8 cellular contexts compared by ENCODE assay signal in the genomic region with DNA sequence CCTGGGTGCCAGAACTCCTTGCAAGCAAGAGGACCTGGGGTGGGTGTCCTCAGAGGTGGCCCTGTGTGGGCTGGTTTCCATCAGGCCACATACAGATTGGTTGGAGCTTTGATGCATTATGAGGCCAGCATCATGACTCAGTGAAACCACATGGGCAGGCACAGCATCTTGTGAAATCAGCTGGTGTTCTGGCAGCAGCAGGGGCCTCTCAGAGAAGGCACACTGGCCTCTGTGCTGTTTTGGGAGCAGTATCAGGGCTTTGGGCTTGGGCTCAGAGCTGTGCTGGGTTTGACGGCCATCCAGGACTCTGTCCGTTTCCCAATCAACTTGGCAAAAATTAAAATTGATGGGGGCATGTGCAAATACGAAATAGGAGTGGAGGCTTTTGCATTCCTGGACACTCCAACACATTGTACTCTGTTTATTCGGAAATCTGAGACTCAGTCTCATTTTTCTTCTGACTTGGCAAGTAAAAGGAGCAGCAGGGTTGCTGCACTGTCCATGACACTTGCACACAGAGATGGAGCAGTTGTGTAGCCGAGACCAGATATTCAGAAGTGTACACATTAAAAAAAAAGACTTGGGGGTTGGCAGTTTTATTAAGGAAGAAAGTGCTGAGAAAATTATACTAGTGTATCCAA.
A peak's percentile ranks its signal among the peaks of the same experiment; 100 is the strongest.
DNase-seq lines count a peak whose midpoint lies in the region; ATAC-seq and TF ChIP-seq lines count a peak whose summit lies in the region.
"Had no signal": no experiment of that assay in that cellular context is flagged by ENCODE, and none has a peak within 500 bp of the region (broad histone marks: within the 10 kb centered on the region; RNA-seq: fewer than 3 reads in every experiment).

No MANE protein-coding gene starts in this region.

- TF ChIP-seq POLR2A in tibial nerve (IDR thresholded peaks at IDR 0.05), result no peak

- DNase-seq in LHCN-M2 (ENCODE audit: low read depth) (peak; percentile 95), mammary epithelial cell (peak; percentile 65), left lobe of liver (ENCODE audit: low spot score) (peak; percentile 81), tibial nerve (ENCODE audit: low spot score in 2 of 2) (peak; percentile 64 to 75), OCI-M2 (lab: John Stamatoyannopoulos, UW; ENCODE audit: unreplicated experiment) (no peak)
- no peak for DNase-seq in stimulated activated CD4-positive, alpha-beta T cell treated with anti-CD3 and anti-CD28 coated beads, Interleukin-2, amount 100 ng/mL, for 48 hours
- DNase-seq: NCI-H1436 had no signal

- intact Hi-C loops in mammary epithelial cell (cut with micrococcal nuclease), result no loop called here

- H2AFZ ChIP-seq in mammary epithelial cell (ENCODE audit: low read depth, low read length), result peak overlapping the region; percentile 6

- no peaks in the 10 kb centered on the region for H3K79me2 ChIP-seq in mammary epithelial cell (ENCODE audit: insufficient read depth, low read length)

- ATAC-seq in left lobe of liver, result peak; percentile 93
- no peak for ATAC-seq in GM21381 (IDR thresholded peaks at IDR 0.05; ENCODE audit: unreplicated experiment)

- no peaks in the 10 kb centered on the region for H4K20me1 ChIP-seq in mammary epithelial cell (ENCODE audit: insufficient read depth, low read length)

- BruUV-seq in mammary epithelial cell (replicated peaks; lab: Mats Ljungman, UMichigan), result no TSS peak

- WGBS in mammary epithelial cell (ENCODE audit: low coverage, missing lambda C conversion rate), result 42% methylated on average over 5 of the region's 5 CpGs
- 62 to 72% methylated on average over 5 of the region's 5 CpGs for WGBS in tibial nerve, 2 donors

- H3K36me3 ChIP-seq in mammary epithelial cell (ENCODE audit: insufficient read depth, low read length) (no peaks in the 10 kb centered on the region), tibial nerve (no peaks in the 10 kb centered on the region)

- CTCF ChIA-PET in mammary epithelial cell (lab: Charles Lee; ENCODE audit: low non-redundant PET), result no interaction called here

- H3K4me3 ChIP-seq in mammary epithelial cell (replicated peaks in 1 of 3; ENCODE audit: insufficient read depth in 1 of 3, low read depth in 2 of 3, low read length in 3 of 3) (no peak overlapping the region), tibial nerve (no peak overlapping the region)

- H3K9me3 ChIP-seq in mammary epithelial cell (replicated peaks; ENCODE audit: insufficient read depth, low read length), result no peaks in the 10 kb centered on the region
- peaks cover 0 to 3% (median 0%) of the 10 kb centered on the region in 4 donors for H3K9me3 ChIP-seq in tibial nerve

- no peak overlapping the region for H3K9ac ChIP-seq in mammary epithelial cell (ENCODE audit: insufficient read depth, low read length)

- peaks cover 13% of the 10 kb centered on the region for H3K4me1 ChIP-seq in mammary epithelial cell (ENCODE audit: insufficient read depth, low read length)
- H3K4me1 ChIP-seq in tibial nerve, result peaks cover 0 to 12% (median 0%) of the 10 kb centered on the region in 4 donors

- TF ChIP-seq CTCF in mammary epithelial cell (conservative IDR thresholded peaks at IDR 0.05 in 1 of 2, IDR thresholded peaks at IDR 0.05 in 1 of 2; ENCODE audit: extremely low read depth in 1 of 2, insufficient read depth in 1 of 2, low read depth in 1 of 2, low read length in 2 of 2) (no peak), tibial nerve (IDR thresholded peaks at IDR 0.05) (no peak)

- no peak for TF ChIP-seq EP300 in tibial nerve (IDR thresholded peaks at IDR 0.05)

- dilution Hi-C loops in mammary epithelial cell (cut with HindIII; ENCODE audit: low sequenced_read_pairs), result no loop called here

- no peak overlapping the region for H3K27ac ChIP-seq in mammary epithelial cell (ENCODE audit: insufficient read depth, low read depth, low read length)
- H3K27ac ChIP-seq in tibial nerve, result peak overlapping the region in 2 of 4 donors; percentile 69 to 71

- in situ Hi-C loops in mammary epithelial cell (cut with MboI; ENCODE audit: low sequenced_read_pairs in 2 of 2), result no loop called here

- H3K4me2 ChIP-seq in mammary epithelial cell (ENCODE audit: insufficient read depth, low read depth, low read length), result no peak overlapping the region

- H3K27me3 ChIP-seq in mammary epithelial cell (ENCODE audit: insufficient read depth, low read length) (no peaks in the 10 kb centered on the region), tibial nerve (no peaks in the 10 kb centered on the region)

Comparison
In these comparisons a context has a peak if more than half of its experiments do, and no peak if none do; other contexts are left out.
1. DNase-seq: peak in LHCN-M2 (single experiment), mammary epithelial cell (single experiment), left lobe of liver (single experiment) and tibial nerve (2 of 2); none in OCI-M2 (single experiment) and stimulated activated CD4-positive, alpha-beta T cell treated with anti-CD3 and anti-CD28 coated beads, Interleukin-2, amount 100 ng/mL, for 48 hours (0 of 2).